ENCODE assay signal across 27 cellular contexts in the genomic region with DNA sequence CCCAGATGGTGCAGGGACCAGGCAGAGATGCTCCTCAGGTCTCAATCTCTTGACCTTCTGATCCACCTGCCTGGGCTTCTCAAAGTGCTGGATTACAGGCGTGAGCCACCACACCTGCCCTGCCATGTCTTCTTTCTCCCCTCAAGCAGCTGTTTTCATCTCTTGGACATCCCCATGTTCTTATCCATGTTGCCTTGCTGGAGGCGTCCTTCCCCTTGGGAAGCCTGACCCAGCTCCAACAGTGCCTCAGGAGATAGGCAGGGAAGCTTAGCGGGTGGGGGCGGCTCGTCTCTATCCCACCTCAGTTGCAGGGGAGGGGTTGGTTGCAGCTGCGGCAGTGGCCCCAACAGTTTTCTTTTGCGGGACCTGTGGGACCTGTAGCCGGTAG.
"Had no signal": no experiment of that assay in that cellular context is flagged by ENCODE, and none has a peak within 500 bp of the region (broad histone marks: within the 10 kb centered on the region; RNA-seq: fewer than 3 reads in every experiment).

No MANE protein-coding gene starts in this region.

- DNase-seq: activated B cell treated with CpG ODN at 0.5 μM for 24 hours; activated CD4-positive, alpha-beta memory T cell treated with anti-CD3 and anti-CD28 coated beads for 36 hours; activated CD4-positive, alpha-beta T cell treated with anti-CD3 and anti-CD28 coated beads for 4 hours; activated CD4-positive, alpha-beta T cell treated with anti-CD3 and anti-CD28 coated beads, Interleukin-2, amount 10 ng/mL, durations not matched to agents 24 days and 14 days; activated CD4-positive, alpha-beta T cell treated with anti-CD3 and anti-CD28 coated beads, Interleukin-2, amount 50 U/mL, for 1 hour; activated CD4-positive, alpha-beta T cell treated with anti-CD3 and anti-CD28 coated beads, Interleukin-2, amount 50 U/mL, for 4 hours; activated CD4-positive, CD25-positive, alpha-beta regulatory T cell treated with anti-CD3 and anti-CD28 coated beads, Interleukin-2, amount 50 U/mL, for 72 hours; activated CD8-positive, alpha-beta memory T cell treated with anti-CD3 and anti-CD28 coated beads, Interleukin-2, amount 10 ng/mL, durations not matched to agents 7 days and 5 days; activated CD8-positive, alpha-beta T cell treated with anti-CD3 and anti-CD28 coated beads for 36 hours; activated effector memory CD4-positive, alpha-beta T cell treated with Interleukin-2 at 50 U/mL for 16 hours; activated gamma-delta T cell; activated naive CD4-positive, alpha-beta T cell treated with anti-CD3 and anti-CD28 coated beads, Interleukin-2, amount 10 ng/mL, durations not matched to agents 7 days and 5 days; activated naive CD4-positive, alpha-beta T cell treated with Interleukin-2 at 50 U/mL for 16 hours; activated naive CD8-positive, alpha-beta T cell treated with anti-CD3 and anti-CD28 coated beads, Interleukin-2, amount 10 ng/mL, durations not matched to agents 7 days and 5 days; activated naive CD8-positive, alpha-beta T cell treated with anti-CD3 and anti-CD28 coated beads, Interleukin-2, amount 50 U/mL, for 24 hours; activated T-cell treated with anti-CD3 and anti-CD28 coated beads for 4 hours; activated T-cell treated with anti-CD3 and anti-CD28 coated beads, Interleukin-2, amount 50 U/mL, for 1 hour; activated T-cell treated with anti-CD3 and anti-CD28 coated beads, Interleukin-2, amount 50 U/mL, for 4 hours; activated T-cell treated with anti-CD3 and anti-CD28 coated beads, Interleukin-2, amount 50 U/mL, for 72 hours; amygdala; anterior cingulate cortex; cerebellar nuclear complex; T-helper 1 cell; T-helper 2 cell; T-helper 9 cell had no signal

- ATAC-seq: activated CD8-positive, alpha-beta memory T cell treated with anti-CD3 and anti-CD28 coated beads, Interleukin-2, amount 10 ng/mL, durations not matched to agents 7 days and 5 days; activated CD8-positive, alpha-beta T cell treated with anti-CD3 and anti-CD28 coated beads for 36 hours; activated naive CD8-positive, alpha-beta T cell treated with anti-CD3 and anti-CD28 coated beads, Interleukin-2, amount 50 U/mL, for 24 hours; activated T-cell treated with anti-CD3 and anti-CD28 coated beads, Interleukin-2, amount 50 U/mL, for 4 hours; activated T-cell treated with anti-CD3 and anti-CD28 coated beads, Interleukin-2, amount 50 U/mL, for 72 hours had no signal

- FAIRE-seq: bronchial epithelial cell, TTC549 had no signal
